In genomic region chr9:120839146-120839545, GRCh38 we compare ENCODE assay signal across 16 cellular contexts. TPM values are rescaled to one million over a fixed set of nuclear protein-coding genes. Genes with fewer than 3 reads are reported as not detected.
A peak's percentile ranks its signal among the peaks of the same experiment; 100 is the strongest.
DNase-seq lines count a peak whose midpoint lies in the region; ATAC-seq, FAIRE-seq and TF ChIP-seq lines count a peak whose summit lies in the region.
"Had no signal": no experiment of that assay in that cellular context is flagged by ENCODE, and none has a peak within 500 bp of the region (broad histone marks: within the 10 kb centered on the region; RNA-seq: fewer than 3 reads in every experiment).

No MANE protein-coding gene starts in this region.

- TF ChIP-seq POLR2A in gastrocnemius medialis (IDR thresholded peaks at IDR 0.05), result no peak

- CTCF ChIA-PET in activated CD4-positive, alpha-beta T cell treated with anti-CD3 and anti-CD28 coated beads, Interleukin-2, amount 10 ng/mL, durations not matched to agents 7 days and 5 days (lab: Charles Lee), result interaction anchor here (0.9 kb wide), 1 partner anchor 75 kb away, joined by 3 read pairs; no protein-coding TSS in a partner anchor

- no peaks in the 10 kb centered on the region for H3K27me3 ChIP-seq in endodermal cell (ENCODE audit: control insufficient read depth, insufficient read depth, low read length, poor library complexity, severe bottlenecking)
- H3K27me3 ChIP-seq in gastrocnemius medialis, result no peaks in the 10 kb centered on the region
- H3K27me3 ChIP-seq: neutrophil had no signal

- no peaks in the 10 kb centered on the region for H3K27me3 Mint-ChIP-seq in activated CD4-positive, alpha-beta T cell treated with anti-CD3 and anti-CD28 coated beads, Interleukin-2, amount 10 ng/mL, durations not matched to agents 7 days and 5 days
- H3K27me3 Mint-ChIP-seq in endodermal cell (ENCODE audit: insufficient read depth), result peaks cover 3% of the 10 kb centered on the region
- no peaks in the 10 kb centered on the region for H3K27me3 Mint-ChIP-seq in stimulated activated naive B cell treated with anti-CD40 and anti-IgM and Interleukin-4, amounts not matched to agents 10 μg/mL and 1 μg/mL and 100 μg/mL, for 72 hours

- FAIRE-seq in RCC 7860 (lab: Jason Lieb, UNC), result no peak
- FAIRE-seq: A549, D721Med had no signal

- WGBS in endodermal cell (ENCODE audit: insufficient coverage in 1 of 2, insufficient read length in 1 of 2), 2 experiments, result 66 to 73% methylated on average over 2 of the region's 2 CpGs

- peaks cover 55% of the 10 kb centered on the region for H3K4me1 Mint-ChIP-seq in activated CD4-positive, alpha-beta T cell treated with anti-CD3 and anti-CD28 coated beads, Interleukin-2, amount 10 ng/mL, durations not matched to agents 7 days and 5 days
- H3K4me1 Mint-ChIP-seq in endodermal cell, result peaks cover 17% of the 10 kb centered on the region
- peaks cover 28 to 43% of the 10 kb centered on the region in 2 donors for H3K4me1 Mint-ChIP-seq in stimulated activated naive B cell treated with anti-CD40 and anti-IgM and Interleukin-4, amounts not matched to agents 10 μg/mL and 1 μg/mL and 100 μg/mL, for 72 hours

- no peak for ATAC-seq in gastrocnemius medialis
- ATAC-seq in stimulated activated naive B cell treated with anti-CD40 and anti-IgM and Interleukin-4, amounts not matched to agents 10 μg/mL and 1 μg/mL and 100 μg/mL, for 72 hours (replicated peaks), result no peak
- ATAC-seq: A549, left colon had no signal

- no peaks in the 10 kb centered on the region for H3K4me1 ChIP-seq in endodermal cell (ENCODE audit: control insufficient read depth, insufficient read depth, low read length)
- peaks cover 12 to 21% of the 10 kb centered on the region in 2 donors for H3K4me1 ChIP-seq in gastrocnemius medialis

- peak overlapping the region; percentile 38 for H3K27ac Mint-ChIP-seq in activated CD4-positive, alpha-beta T cell treated with anti-CD3 and anti-CD28 coated beads, Interleukin-2, amount 10 ng/mL, durations not matched to agents 7 days and 5 days
- H3K27ac Mint-ChIP-seq in endodermal cell, result peak overlapping the region; percentile 62
- no peak overlapping the region for H3K27ac Mint-ChIP-seq in stimulated activated naive B cell treated with anti-CD40 and anti-IgM and Interleukin-4, amounts not matched to agents 10 μg/mL and 1 μg/mL and 100 μg/mL, for 72 hours

- intact Hi-C loops in gastrocnemius medialis (cut with DNase I; ENCODE audit: low total_unique reads), result no loop called here

- H3K4me3 Mint-ChIP-seq in activated CD4-positive, alpha-beta T cell treated with anti-CD3 and anti-CD28 coated beads, Interleukin-2, amount 10 ng/mL, durations not matched to agents 7 days and 5 days, result no peak overlapping the region
- no peak overlapping the region for H3K4me3 Mint-ChIP-seq in endodermal cell
- no peak overlapping the region for H3K4me3 Mint-ChIP-seq in stimulated activated naive B cell treated with anti-CD40 and anti-IgM and Interleukin-4, amounts not matched to agents 10 μg/mL and 1 μg/mL and 100 μg/mL, for 72 hours

- H3K36me3 Mint-ChIP-seq in activated CD4-positive, alpha-beta T cell treated with anti-CD3 and anti-CD28 coated beads, Interleukin-2, amount 10 ng/mL, durations not matched to agents 7 days and 5 days (ENCODE audit: low read depth), result peaks cover 51% of the 10 kb centered on the region
- H3K36me3 Mint-ChIP-seq in endodermal cell (ENCODE audit: low read depth), result peaks cover 27% of the 10 kb centered on the region
- peaks cover 29 to 57% of the 10 kb centered on the region in 2 donors for H3K36me3 Mint-ChIP-seq in stimulated activated naive B cell treated with anti-CD40 and anti-IgM and Interleukin-4, amounts not matched to agents 10 μg/mL and 1 μg/mL and 100 μg/mL, for 72 hours

- H3K27ac ChIP-seq in endodermal cell (ENCODE audit: low read depth, low read length) (no peak overlapping the region), gastrocnemius medialis (no peak overlapping the region)
- H3K27ac ChIP-seq: A549, neutrophil had no signal

- POLR2A ChIA-PET in activated CD4-positive, alpha-beta T cell treated with anti-CD3 and anti-CD28 coated beads, Interleukin-2, amount 10 ng/mL, durations not matched to agents 7 days and 5 days (lab: Charles Lee), result no interaction called here

- H3K9me3 ChIP-seq in endodermal cell (ENCODE audit: control insufficient read depth, low read length) (no peaks in the 10 kb centered on the region), gastrocnemius medialis (no peaks in the 10 kb centered on the region)
- H3K9me3 ChIP-seq: A549, neutrophil had no signal

- H3K9ac ChIP-seq in endodermal cell (ENCODE audit: extremely low read depth, low read length, poor library complexity, severe bottlenecking), result no peak overlapping the region

- TF ChIP-seq CTCF in endodermal cell (conservative IDR thresholded peaks at IDR 0.05) (no peak), gastrocnemius medialis (IDR thresholded peaks at IDR 0.05 in 4 of 5, conservative IDR thresholded peaks at IDR 0.05 in 1 of 5) (no peak)

- H3K4me3 ChIP-seq in endodermal cell (ENCODE audit: low read length) (peak overlapping the region; percentile 22), gastrocnemius medialis (no peak overlapping the region)
- H3K4me3 ChIP-seq: A549 had no signal

- in situ Hi-C loops in gastrocnemius medialis (cut with MboI; ENCODE audit: low sequenced_read_pairs in 4 of 4), result no loop called here

- no peaks in the 10 kb centered on the region for H3K9me3 Mint-ChIP-seq in activated CD4-positive, alpha-beta T cell treated with anti-CD3 and anti-CD28 coated beads, Interleukin-2, amount 10 ng/mL, durations not matched to agents 7 days and 5 days
- H3K9me3 Mint-ChIP-seq in endodermal cell, result peaks cover 1% of the 10 kb centered on the region
- H3K9me3 Mint-ChIP-seq in stimulated activated naive B cell treated with anti-CD40 and anti-IgM and Interleukin-4, amounts not matched to agents 10 μg/mL and 1 μg/mL and 100 μg/mL, for 72 hours, result no peaks in the 10 kb centered on the region

- no peak for DNase-seq in activated CD4-positive, alpha-beta T cell treated with anti-CD3 and anti-CD28 coated beads, Interleukin-2, amount 10 ng/mL, durations not matched to agents 7 days and 5 days
- DNase-seq in activated CD4-positive, alpha-beta T cell treated with anti-CD3 and anti-CD28 coated beads for 48 hours, result no peak
- DNase-seq in RCC 7860 (ENCODE audit: low spot score) (peak; percentile 46), endodermal cell (no peak), renal cortical epithelial cell (ENCODE audit: low read depth) (peak; percentile 30), gastrocnemius medialis (no peak), epidermal melanocyte (ENCODE audit: insufficient read length, low spot score) (no peak)
- DNase-seq in stimulated activated naive B cell treated with anti-CD40 and anti-IgM and Interleukin-4, amounts not matched to agents 10 μg/mL and 1 μg/mL and 100 μg/mL, for 72 hours, result no peak
- DNase-seq: anterior cingulate cortex, left colon, NCI-H187, NCI-H69, RPMI8226 had no signal

- peaks cover 39% of the 10 kb centered on the region for H3K36me3 ChIP-seq in endodermal cell (ENCODE audit: control insufficient read depth, insufficient read depth, low read length)
- H3K36me3 ChIP-seq in gastrocnemius medialis, result no peaks in the 10 kb centered on the region

RNA-seq across cellular contexts. Expression of gene PSMD5, which starts 3.6 kb away (rescaled TPM):
- 10 to 100 TPM; 35.3 to 50.9 TPM for total RNA-seq in activated CD4-positive, alpha-beta T cell treated with anti-CD3 and anti-CD28 coated beads, Interleukin-2, amount 10 ng/mL, durations not matched to agents 7 days and 5 days
- 10 to 100 TPM; 21.8 to 52.7 TPM for total RNA-seq in endodermal cell
- polyA plus RNA-seq in endodermal cell (2013, experiment 1 of 2), result 29.3 TPM
- 28.7 TPM for polyA plus RNA-seq in endodermal cell (2013, experiment 2 of 2)
- total RNA-seq in renal cortical epithelial cell, result 25.5 and 38.4 TPM in 2 replicates
- 10 to 100 TPM in 3 of 4 donors, 1 to 10 TPM in 1; 9.3 to 35.3 (median 12.6) TPM for total RNA-seq in gastrocnemius medialis

RNA-seq across cellular contexts. Expression of gene PHF19, which starts 37.8 kb away (rescaled TPM):
- 100 to 1,000 TPM; 331 to 351 TPM for total RNA-seq in activated CD4-positive, alpha-beta T cell treated with anti-CD3 and anti-CD28 coated beads, Interleukin-2, amount 10 ng/mL, durations not matched to agents 7 days and 5 days
- total RNA-seq in endodermal cell (10 to 100 TPM; 17.9 to 21.9 TPM), renal cortical epithelial cell (8.0 and 21.4 TPM in 2 replicates), gastrocnemius medialis (10 to 100 TPM in 2 of 4 donors, 1 to 10 TPM in 2; 9.2 to 12.5 (median 10.8) TPM)
- 30.5 TPM for polyA plus RNA-seq in endodermal cell (2013, experiment 1 of 2)
- polyA plus RNA-seq in endodermal cell (2013, experiment 2 of 2), result 27.9 TPM

RNA-seq across cellular contexts. Expression of gene FBXW2, which starts 45.9 kb away (rescaled TPM):
- total RNA-seq in activated CD4-positive, alpha-beta T cell treated with anti-CD3 and anti-CD28 coated beads, Interleukin-2, amount 10 ng/mL, durations not matched to agents 7 days and 5 days, result 10 to 100 TPM; 70.9 to 83.3 TPM
- total RNA-seq in endodermal cell, result 10 to 100 TPM; 63.2 to 77.1 TPM
- 26.0 TPM for polyA plus RNA-seq in endodermal cell (2013, experiment 1 of 2)
- polyA plus RNA-seq in endodermal cell (2013, experiment 2 of 2), result 22.4 TPM
- 24.3 and 43.9 TPM in 2 replicates for total RNA-seq in renal cortical epithelial cell
- total RNA-seq in gastrocnemius medialis, result 10 to 100 TPM; 17.0 to 20.0 (median 19.0) TPM

Comparison
In these comparisons a context has a peak if more than half of its experiments do, and no peak if none do; other contexts are left out.
1. DNase-seq: peak in RCC 7860 (single experiment) and renal cortical epithelial cell (single experiment); none in activated CD4-positive, alpha-beta T cell treated with anti-CD3 and anti-CD28 coated beads, Interleukin-2, amount 10 ng/mL, durations not matched to agents 7 days and 5 days (single experiment), activated CD4-positive, alpha-beta T cell treated with anti-CD3 and anti-CD28 coated beads for 48 hours (single experiment), endodermal cell (single experiment), gastrocnemius medialis (0 of 2), stimulated activated naive B cell treated with anti-CD40 and anti-IgM and Interleukin-4, amounts not matched to agents 10 μg/mL and 1 μg/mL and 100 μg/mL, for 72 hours (single experiment) and epidermal melanocyte (single experiment).
2. RNA of gene PHF19, which starts 37.8 kb away (total RNA-seq): 331 to 351 TPM in activated CD4-positive, alpha-beta T cell treated with anti-CD3 and anti-CD28 coated beads, Interleukin-2, amount 10 ng/mL, durations not matched to agents 7 days and 5 days; 17.9 to 21.9 TPM in endodermal cell, 9.2 to 12.5 TPM in gastrocnemius medialis and 8.0 to 21.4 TPM in renal cortical epithelial cell; every median in the first group is over 10 times any median in the second.